Comparison of ENCODE assay signal across 7 cellular contexts in the genomic region with DNA sequence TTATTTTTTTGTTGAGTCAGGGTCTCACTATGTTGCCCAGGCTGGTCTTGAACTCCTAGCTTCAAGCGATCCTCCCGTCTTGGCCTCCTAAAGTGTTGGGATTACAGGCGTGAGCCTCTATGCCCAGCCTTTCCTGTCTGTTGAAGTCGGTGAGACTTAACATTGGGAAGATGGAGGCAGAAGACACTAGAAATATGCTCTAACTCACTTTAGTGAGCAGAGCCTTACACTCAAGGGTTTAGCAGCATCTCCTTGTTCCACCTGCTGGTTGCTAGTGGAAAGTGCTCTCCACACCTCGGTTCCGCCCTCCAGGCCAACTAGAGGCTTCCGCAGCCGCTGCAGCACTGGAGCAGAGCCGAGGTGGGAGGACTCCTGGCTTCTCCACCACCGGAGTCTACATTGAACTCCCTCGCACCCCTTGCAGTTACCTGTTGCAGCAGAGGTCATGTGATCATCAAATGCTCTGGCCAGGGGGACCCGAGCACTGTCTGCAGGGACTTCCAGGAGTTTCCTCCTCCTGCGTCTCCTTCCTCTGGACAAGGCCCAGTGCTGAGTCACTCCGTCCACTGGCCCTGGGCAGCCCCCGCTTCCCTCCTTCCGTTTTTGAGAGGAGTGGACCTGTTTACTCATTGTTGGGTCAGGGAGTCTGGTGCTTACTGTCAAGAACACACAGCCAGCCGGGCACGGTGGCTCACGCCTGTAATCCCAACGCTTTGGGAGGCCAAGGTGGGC. TPM values are rescaled to one million over a fixed set of nuclear protein-coding genes. Genes with fewer than 3 reads are reported as not detected.
DNase-seq lines count a peak whose midpoint lies in the region; ATAC-seq, FAIRE-seq and TF ChIP-seq lines count a peak whose summit lies in the region.

No MANE protein-coding gene starts in this region.

- H3K36me3 ChIP-seq in bronchial epithelial cell (ENCODE audit: control insufficient read depth, insufficient read depth, low read length) = no peaks in the 10 kb centered on the region

- CTCF ChIA-PET in WTC11 (lab: Charles Lee) = interaction anchor here (0.7 to 0.9 kb wide), 3 partner anchors 49 to 125 kb away, joined by 3 read pairs; no protein-coding TSS in a partner anchor

- no peak overlapping the region for H3K4me3 Mint-ChIP-seq in WTC11

- H3K9me3 Mint-ChIP-seq in WTC11 = no peaks in the 10 kb centered on the region

- H3K36me3 Mint-ChIP-seq in WTC11 = no peaks in the 10 kb centered on the region

- no peaks in the 10 kb centered on the region; the same call in 1 of the 2 replicates for H3K27me3 Mint-ChIP-seq in WTC11 (ENCODE audit: low read depth)

- ATAC-seq in HG02642 (IDR thresholded peaks at IDR 0.05; ENCODE audit: poor library complexity, unreplicated experiment) (peak; percentile 84), WTC11 (peak; percentile 98), left colon (peak; percentile 99)

- POLR2A ChIA-PET in WTC11 (lab: Charles Lee) = no interaction called here

- FAIRE-seq in bronchial epithelial cell (lab: Jason Lieb, UNC) = no peak

- TF ChIP-seq CTCF in GM12874 (IDR thresholded peaks at IDR 0.05; ENCODE audit: insufficient read depth, low read depth, low read length) (peak; percentile 91), WTC11 (IDR thresholded peaks at IDR 0.05) (peak; percentile 31; the same call in 1 of the 2 replicates), bronchial epithelial cell (IDR thresholded peaks at IDR 0.05; ENCODE audit: insufficient read depth, low read length, severe bottlenecking) (peak; percentile 82)

- DNase-seq in NCI-H1694 (lab: John Stamatoyannopoulos, UW) = peak; percentile 37
- DNase-seq in WTC11 (ENCODE audit: low spot score) = peak; percentile 80
- peak; percentile 75 for DNase-seq in bronchial epithelial cell (ENCODE audit: low read depth)
- peak; percentile 69 to 77 for DNase-seq in left colon
- peak; percentile 77 to 79 for DNase-seq in stimulated activated CD4-positive, alpha-beta T cell treated with anti-CD3 and anti-CD28 coated beads, Interleukin-2, amount 100 ng/mL, for 24 hours

- intact Hi-C loops in left colon (cut with DNase I, micrococcal nuclease) = no loop called here

- no peak overlapping the region for H3K4me3 ChIP-seq in bronchial epithelial cell (ENCODE audit: low read depth, low read length)

- no peak overlapping the region for H3K27ac Mint-ChIP-seq in WTC11

- H3K27me3 ChIP-seq in bronchial epithelial cell (ENCODE audit: control insufficient read depth, insufficient read depth, low read length) = no peaks in the 10 kb centered on the region

- H3K4me1 Mint-ChIP-seq in WTC11 = 0 out of 2 replicates have a peak, but pooled peaks cover 6% of the 10 kb centered on the region

TF ChIP-seq in WTC11, 78 proteins besides CTCF, POLR2A, EP300 and RAD21:
- TF ChIP-seq ZNF263 (CRISPR knock-in tag; IDR thresholded peaks at IDR 0.05; ENCODE audit: low read depth) (0 out of 2 replicates have a peak, but pooled peaks have one; percentile 50), ZNF121 (CRISPR knock-in tag; IDR thresholded peaks at IDR 0.05) (peak; percentile 95), NFE2L1 (CRISPR knock-in tag; IDR thresholded peaks at IDR 0.05) (peak; percentile 48; the same call in 1 of the 2 replicates), EMX1 (CRISPR knock-in tag; IDR thresholded peaks at IDR 0.05) (no peak), FOXJ3 (CRISPR knock-in tag; IDR thresholded peaks at IDR 0.05; ENCODE audit: borderline replicate concordance) (no peak)
- TF ChIP-seq, protein P1, sequence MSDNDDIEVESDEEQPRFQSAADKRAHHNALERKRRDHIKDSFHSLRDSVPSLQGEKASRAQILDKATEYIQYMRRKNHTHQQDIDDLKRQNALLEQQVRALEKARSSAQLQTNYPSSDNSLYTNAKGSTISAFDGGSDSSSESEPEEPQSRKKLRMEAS (CRISPR knock-in tag; IDR thresholded peaks at IDR 0.05) = 0 out of 2 replicates have a peak, but pooled peaks have one; percentile 25
- TF ChIP-seq, protein P2, sequence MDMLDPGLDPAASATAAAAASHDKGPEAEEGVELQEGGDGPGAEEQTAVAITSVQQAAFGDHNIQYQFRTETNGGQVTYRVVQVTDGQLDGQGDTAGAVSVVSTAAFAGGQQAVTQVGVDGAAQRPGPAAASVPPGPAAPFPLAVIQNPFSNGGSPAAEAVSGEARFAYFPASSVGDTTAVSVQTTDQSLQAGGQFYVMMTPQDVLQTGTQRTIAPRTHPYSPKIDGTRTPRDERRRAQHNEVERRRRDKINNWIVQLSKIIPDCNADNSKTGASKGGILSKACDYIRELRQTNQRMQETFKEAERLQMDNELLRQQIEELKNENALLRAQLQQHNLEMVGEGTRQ (CRISPR knock-in tag; IDR thresholded peaks at IDR 0.05) = peak; percentile 74
- TF ChIP-seq, protein P3, sequence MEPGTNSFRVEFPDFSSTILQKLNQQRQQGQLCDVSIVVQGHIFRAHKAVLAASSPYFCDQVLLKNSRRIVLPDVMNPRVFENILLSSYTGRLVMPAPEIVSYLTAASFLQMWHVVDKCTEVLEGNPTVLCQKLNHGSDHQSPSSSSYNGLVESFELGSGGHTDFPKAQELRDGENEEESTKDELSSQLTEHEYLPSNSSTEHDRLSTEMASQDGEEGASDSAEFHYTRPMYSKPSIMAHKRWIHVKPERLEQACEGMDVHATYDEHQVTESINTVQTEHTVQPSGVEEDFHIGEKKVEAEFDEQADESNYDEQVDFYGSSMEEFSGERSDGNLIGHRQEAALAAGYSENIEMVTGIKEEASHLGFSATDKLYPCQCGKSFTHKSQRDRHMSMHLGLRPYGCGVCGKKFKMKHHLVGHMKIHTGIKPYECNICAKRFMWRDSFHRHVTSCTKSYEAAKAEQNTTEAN (CRISPR knock-in tag; IDR thresholded peaks at IDR 0.05) = 0 out of 2 replicates have a peak, but pooled peaks have one; percentile 11

RNA-seq across cellular contexts. Expression of gene HVCN1, which starts 9.4 kb away (rescaled TPM):
- 5.7 to 8.4 TPM (median 7.9 TPM) in 3 replicates for total RNA-seq in WTC11 (2021)
- 0.53 and 0.77 TPM in 2 replicates for total RNA-seq in bronchial epithelial cell
- total RNA-seq in left colon = 1 to 10 TPM; 1.4 to 3.0 TPM

RNA-seq across cellular contexts. Expression of gene PPP1CC, which starts 44.4 kb away (rescaled TPM):
- total RNA-seq in WTC11 (2021) = 313 to 321 TPM (median 316 TPM) in 3 replicates
- total RNA-seq in bronchial epithelial cell = 42.8 and 86.6 TPM in 2 replicates
- 100 to 1,000 TPM; 165 to 178 TPM for total RNA-seq in left colon

Comparison
In these comparisons a context has a peak if more than half of its experiments do, and no peak if none do; other contexts are left out.
1. CTCF ChIP-seq: peak in every context shown above with its lines; median percentile 91 in GM12874; 82 in bronchial epithelial cell; 31 in WTC11.